1 cellular context compared by ENCODE assay signal in genomic region chr11:114783805-114784204, GRCh38.
TF ChIP-seq lines count a peak whose summit lies in the region.

No MANE protein-coding gene starts in this region.

TF ChIP-seq in HEK293, 187 proteins besides CTCF, POLR2A, EP300 and RAD21 (continued from another document):
- TF ChIP-seq, protein P1, sequence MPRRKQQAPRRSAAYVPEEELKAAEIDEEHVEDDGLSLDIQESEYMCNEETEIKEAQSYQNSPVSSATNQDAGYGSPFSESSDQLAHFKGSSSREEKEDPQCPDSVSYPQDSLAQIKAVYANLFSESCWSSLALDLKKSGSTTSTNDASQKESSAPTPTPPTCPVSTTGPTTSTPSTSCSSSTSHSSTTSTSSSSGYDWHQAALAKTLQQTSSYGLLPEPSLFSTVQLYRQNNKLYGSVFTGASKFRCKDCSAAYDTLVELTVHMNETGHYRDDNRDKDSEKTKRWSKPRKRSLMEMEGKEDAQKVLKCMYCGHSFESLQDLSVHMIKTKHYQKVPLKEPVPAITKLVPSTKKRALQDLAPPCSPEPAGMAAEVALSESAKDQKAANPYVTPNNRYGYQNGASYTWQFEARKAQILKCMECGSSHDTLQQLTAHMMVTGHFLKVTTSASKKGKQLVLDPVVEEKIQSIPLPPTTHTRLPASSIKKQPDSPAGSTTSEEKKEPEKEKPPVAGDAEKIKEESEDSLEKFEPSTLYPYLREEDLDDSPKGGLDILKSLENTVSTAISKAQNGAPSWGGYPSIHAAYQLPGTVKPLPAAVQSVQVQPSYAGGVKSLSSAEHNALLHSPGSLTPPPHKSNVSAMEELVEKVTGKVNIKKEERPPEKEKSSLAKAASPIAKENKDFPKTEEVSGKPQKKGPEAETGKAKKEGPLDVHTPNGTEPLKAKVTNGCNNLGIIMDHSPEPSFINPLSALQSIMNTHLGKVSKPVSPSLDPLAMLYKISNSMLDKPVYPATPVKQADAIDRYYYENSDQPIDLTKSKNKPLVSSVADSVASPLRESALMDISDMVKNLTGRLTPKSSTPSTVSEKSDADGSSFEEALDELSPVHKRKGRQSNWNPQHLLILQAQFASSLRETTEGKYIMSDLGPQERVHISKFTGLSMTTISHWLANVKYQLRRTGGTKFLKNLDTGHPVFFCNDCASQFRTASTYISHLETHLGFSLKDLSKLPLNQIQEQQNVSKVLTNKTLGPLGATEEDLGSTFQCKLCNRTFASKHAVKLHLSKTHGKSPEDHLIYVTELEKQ (tag by site-specific recombination; IDR thresholded peaks at IDR 0.05; ENCODE audit: borderline replicate concordance): peak; percentile 54; the same call in 1 of the 2 replicates
- TF ChIP-seq OSR2 (tag by site-specific recombination; IDR thresholded peaks at IDR 0.05): peak; percentile 60
- peak; percentile 58; the same call in 1 of the 2 replicates for TF ChIP-seq PRDM4 (tag by site-specific recombination; IDR thresholded peaks at IDR 0.05)
- peak; percentile 34; the same call in 1 of the 2 replicates for TF ChIP-seq ZNF366 (tag by site-specific recombination; conservative IDR thresholded peaks at IDR 0.05)
- no peak for TF ChIP-seq ZNF747 (tag by site-specific recombination; IDR thresholded peaks at IDR 0.05)
- peak; percentile 37; the same call in 1 of the 2 replicates for TF ChIP-seq ZXDB (tag by site-specific recombination; IDR thresholded peaks at IDR 0.05)
- peak; percentile 83 for TF ChIP-seq ZNF843 (tag by site-specific recombination; IDR thresholded peaks at IDR 0.05)
- peak; percentile 75; the same call in 1 of the 2 replicates for TF ChIP-seq OVOL3 (tag by site-specific recombination; IDR thresholded peaks at IDR 0.05)
- TF ChIP-seq SP7 (tag by site-specific recombination; IDR thresholded peaks at IDR 0.05): peak; percentile 88
